ENCODE assay signal across 25 cellular contexts in the genomic region with DNA sequence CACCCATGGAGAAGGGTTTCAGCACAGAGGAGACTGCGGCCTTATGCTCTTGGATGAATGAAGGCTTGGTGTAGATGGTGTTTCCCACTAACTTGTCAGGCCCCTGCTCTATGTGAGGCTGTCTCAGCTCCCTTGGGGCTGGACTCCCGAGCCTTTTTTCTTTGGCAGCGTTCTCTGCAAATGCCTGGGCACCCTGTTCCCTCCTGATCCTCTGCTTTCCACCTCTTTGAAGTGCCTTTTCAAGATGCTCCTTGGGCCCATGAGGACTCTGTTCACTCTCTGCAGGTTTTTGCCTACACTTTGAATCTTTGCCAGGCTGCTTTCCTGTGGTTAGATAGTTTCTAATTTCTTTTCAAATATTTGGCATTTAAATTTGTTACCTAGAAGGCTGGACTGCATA. TPM values are rescaled to one million over a fixed set of nuclear protein-coding genes. Genes with fewer than 3 reads are reported as not detected.
DNase-seq lines count a peak whose midpoint lies in the region; ATAC-seq, FAIRE-seq and TF ChIP-seq lines count a peak whose summit lies in the region.
"Had no signal": no experiment of that assay in that cellular context is flagged by ENCODE, and none has a peak within 500 bp of the region (broad histone marks: within the 10 kb centered on the region; RNA-seq: fewer than 3 reads in every experiment).

No MANE protein-coding gene starts in this region.

- peak overlapping the region; percentile 28 for H3K27ac Mint-ChIP-seq in glutamatergic neuron (ENCODE audit: unreplicated experiment)
- H3K27ac Mint-ChIP-seq in neural crest cell (ENCODE audit: unreplicated experiment): no peak overlapping the region
- peak overlapping the region; percentile 29 for H3K27ac Mint-ChIP-seq in type B pancreatic cell
- no peak overlapping the region for H3K27ac Mint-ChIP-seq in CD8-positive, alpha-beta memory T cell
- H3K27ac Mint-ChIP-seq: CD14-positive monocyte; CD4-positive, CD25-positive, alpha-beta regulatory T cell had no signal

- intact Hi-C loops in HepG2 (cut with micrococcal nuclease; ENCODE audit: unreplicated experiment): loop anchor here (10.0 kb wide), 1 partner anchor 257 kb away; the partner anchor contains the start of gene RAB18
- intact Hi-C loops in right lobe of liver (cut with DNase I): no loop called here
- intact Hi-C loops in PC-9 (cut with micrococcal nuclease; ENCODE audit: unreplicated experiment): no loop called here

- TF ChIP-seq CTCF in HepG2 (CRISPR knock-in tag; IDR thresholded peaks at IDR 0.05) (no peak), right lobe of liver (IDR thresholded peaks at IDR 0.05) (no peak), glutamatergic neuron (IDR thresholded peaks at IDR 0.05; ENCODE audit: partially characterized antibody, unreplicated experiment) (no peak), neural crest cell (conservative IDR thresholded peaks at IDR 0.05) (no peak), type B pancreatic cell (conservative IDR thresholded peaks at IDR 0.05) (no peak), PC-9 (conservative IDR thresholded peaks at IDR 0.05) (no peak)

- peaks cover 6% of the 10 kb centered on the region for H3K9me3 Mint-ChIP-seq in glutamatergic neuron (ENCODE audit: unreplicated experiment)
- no peaks in the 10 kb centered on the region for H3K9me3 Mint-ChIP-seq in neural crest cell
- H3K9me3 Mint-ChIP-seq in type B pancreatic cell: no peaks in the 10 kb centered on the region
- H3K9me3 Mint-ChIP-seq in CD8-positive, alpha-beta memory T cell: peaks cover 0 to 2% (median 0%) of the 10 kb centered on the region in 5 donors

- H3K4me1 Mint-ChIP-seq in glutamatergic neuron (ENCODE audit: low read depth, unreplicated experiment) (peaks cover 8% of the 10 kb centered on the region), neural crest cell (peaks cover 25% of the 10 kb centered on the region), type B pancreatic cell (ENCODE audit: unreplicated experiment) (peaks cover 9% of the 10 kb centered on the region)
- peaks cover 15 to 23% (median 22%) of the 10 kb centered on the region in 3 donors for H3K4me1 Mint-ChIP-seq in CD8-positive, alpha-beta memory T cell

- CTCF ChIA-PET in HepG2 (lab: Yijun Ruan, JAX; ENCODE audit: low intra/inter-chr PET ratio, low total read pairs): no interaction called here
- CTCF ChIA-PET in CD8-positive, alpha-beta memory T cell (lab: Charles Lee): no interaction called here
- CTCF ChIA-PET in PC-9 (lab: Charles Lee): interaction anchor here (0.6 kb wide), 1 partner anchor 91 kb away, joined by 4 read pairs; no protein-coding TSS in a partner anchor

- BruUV-seq in HepG2 (replicated peaks; lab: Mats Ljungman, UMichigan) (no TSS peak), PC-9 (replicated peaks; lab: Mats Ljungman, UMichigan) (no TSS peak)

- H3K4me3 Mint-ChIP-seq in glutamatergic neuron (ENCODE audit: unreplicated experiment): no peak overlapping the region
- peak overlapping the region; percentile 34 for H3K4me3 Mint-ChIP-seq in neural crest cell
- no peak overlapping the region for H3K4me3 Mint-ChIP-seq in type B pancreatic cell
- no peak overlapping the region for H3K4me3 Mint-ChIP-seq in CD8-positive, alpha-beta memory T cell
- H3K4me3 Mint-ChIP-seq: CD14-positive monocyte; CD4-positive, alpha-beta memory T cell had no signal

- in situ Hi-C loops in HepG2 (cut with HindIII; ENCODE audit: extremely low pct_ligation_motif_present, low pct_unique_long_range_greater_than_20kb): no loop called here

- H3K27ac ChIP-seq in HepG2 (ENCODE audit: extremely low read length, insufficient read depth, low read length) (no peak overlapping the region), right lobe of liver (no peak overlapping the region), PC-9 (no peak overlapping the region)
- no peak overlapping the region for H3K27ac ChIP-seq in CD8-positive, alpha-beta memory T cell (ENCODE audit: low read depth, low read length)
- H3K27ac ChIP-seq: BLaER1 had no signal

- TF ChIP-seq POLR2A in HepG2 (IDR thresholded peaks at IDR 0.05; ENCODE audit: insufficient read depth in 1 of 2, low read depth in 2 of 2, low read length in 2 of 2): no peak
- TF ChIP-seq POLR2A in right lobe of liver (IDR thresholded peaks at IDR 0.05): no peak

- H4K20me1 ChIP-seq in HepG2 (ENCODE audit: insufficient read depth, low read length) (no peaks in the 10 kb centered on the region), PC-9 (ENCODE audit: insufficient read depth) (no peaks in the 10 kb centered on the region)
- H4K20me1 ChIP-seq: BLaER1 had no signal

- H3K27me3 Mint-ChIP-seq in glutamatergic neuron (ENCODE audit: unreplicated experiment) (peaks cover 7% of the 10 kb centered on the region), neural crest cell (ENCODE audit: low read depth) (no peaks in the 10 kb centered on the region), type B pancreatic cell (peaks cover 8% of the 10 kb centered on the region)
- H3K27me3 Mint-ChIP-seq in CD8-positive, alpha-beta memory T cell: peaks cover 0 to 4% of the 10 kb centered on the region in 2 donors

- H2AFZ ChIP-seq in HepG2 (ENCODE audit: low read length) (peak overlapping the region; percentile 47), PC-9 (no peak overlapping the region)

- POLR2A ChIA-PET in HepG2 (lab: Yijun Ruan, JAX) (no interaction called here), PC-9 (lab: Charles Lee; ENCODE audit: unreplicated experiment) (no interaction called here)
- POLR2A ChIA-PET in CD8-positive, alpha-beta memory T cell (lab: Charles Lee): no interaction called here

- 66% methylated on average over 3 of the region's 3 CpGs for WGBS in HepG2 (ENCODE audit: low lambda C conversion rate)
- no CpG with 5 or more reads among the region's 3 CpGs for WGBS in right lobe of liver (ENCODE audit: insufficient coverage, low coverage, low lambda C conversion rate, missing lambda C conversion rate)

- H3K9ac ChIP-seq in HepG2 (ENCODE audit: insufficient read depth, low read depth, low read length): 0 out of 2 replicates have a peak overlapping the region, but pooled peaks have one; percentile 23
- H3K9ac ChIP-seq: BLaER1 had no signal

- H3K4me3 ChIP-seq in HepG2 (replicated peaks in 1 of 3; ENCODE audit: insufficient read depth in 1 of 3, low read depth in 2 of 3, low read length in 3 of 3) (no peak overlapping the region), right lobe of liver (no peak overlapping the region), PC-9 (no peak overlapping the region)
- H3K4me3 ChIP-seq in CD8-positive, alpha-beta memory T cell (ENCODE audit: low read length): no peak overlapping the region
- H3K4me3 ChIP-seq: BLaER1 had no signal

- H3F3A ChIP-seq in PC-9 (ENCODE audit: insufficient read depth, low read depth): peaks cover 7% of the 10 kb centered on the region

- TF ChIP-seq RAD21 in HepG2 (CRISPR knock-in tag; IDR thresholded peaks at IDR 0.05): no peak

- H3K27me3 ChIP-seq in HepG2 (ENCODE audit: control insufficient read depth in 1 of 2, insufficient read depth in 2 of 2, low read length in 2 of 2) (no peaks in the 10 kb centered on the region), right lobe of liver (no peaks in the 10 kb centered on the region), PC-9 (ENCODE audit: insufficient read depth, low read depth) (no peaks in the 10 kb centered on the region)
- no peaks in the 10 kb centered on the region for H3K27me3 ChIP-seq in CD8-positive, alpha-beta memory T cell (ENCODE audit: insufficient read depth, low read length, poor library complexity, severe bottlenecking)
- H3K27me3 ChIP-seq: BE2C had no signal

- H3K36me3 Mint-ChIP-seq in glutamatergic neuron (ENCODE audit: unreplicated experiment) (no peaks in the 10 kb centered on the region), neural crest cell (ENCODE audit: low read depth) (no peaks in the 10 kb centered on the region), type B pancreatic cell (no peaks in the 10 kb centered on the region)
- H3K36me3 Mint-ChIP-seq in CD8-positive, alpha-beta memory T cell: peaks cover 0 to 7% (median 0%) of the 10 kb centered on the region in 3 donors
- H3K36me3 Mint-ChIP-seq: CD14-positive monocyte had no signal

- peaks cover 5% of the 10 kb centered on the region for H3K79me2 ChIP-seq in HepG2 (ENCODE audit: insufficient read depth, low read length)
- no peaks in the 10 kb centered on the region; the same call in 1 of the 2 replicates for H3K79me2 ChIP-seq in PC-9 (ENCODE audit: low read depth)

- DNase-seq in HepG2 (ENCODE audit: low spot score) (no peak), right lobe of liver (no peak), glutamatergic neuron (no peak), neural crest cell (ENCODE audit: low read depth, low spot score) (no peak), type B pancreatic cell (ENCODE audit: extremely low spot score, unreplicated experiment) (no peak), PC-9 (no peak)
- DNase-seq in stimulated activated CD4-positive, alpha-beta T cell treated with anti-CD3 and anti-CD28 coated beads, Interleukin-2, amount 100 ng/mL, for 24 hours: no peak
- DNase-seq in CD8-positive, alpha-beta memory T cell: no peak
- DNase-seq: 8988T; ACHN; BE2C; C1 segment of cervical spinal cord; Caco-2; Calu3; CD4-positive, alpha-beta memory T cell; CD4-positive, CD25-positive, alpha-beta regulatory T cell; DMS79 treated with DMSO at 0.1 percent for 48 hours; GF-D8 had no signal

- H3K9me3 ChIP-seq in HepG2 (ENCODE audit: low read length): no peaks in the 10 kb centered on the region
- H3K9me3 ChIP-seq in right lobe of liver: no peaks in the 10 kb centered on the region
- H3K9me3 ChIP-seq in CD8-positive, alpha-beta memory T cell (ENCODE audit: low read length): no peaks in the 10 kb centered on the region
- H3K9me3 ChIP-seq in PC-9 (ENCODE audit: insufficient read depth, low read depth): no peaks in the 10 kb centered on the region
- H3K9me3 ChIP-seq: BE2C, Caco-2 had no signal

- H3K36me3 ChIP-seq in HepG2 (replicated peaks in 1 of 2; ENCODE audit: control insufficient read depth in 1 of 2, insufficient read depth in 2 of 2, low read length in 2 of 2): no peaks in the 10 kb centered on the region
- no peaks in the 10 kb centered on the region for H3K36me3 ChIP-seq in right lobe of liver
- no peaks in the 10 kb centered on the region for H3K36me3 ChIP-seq in CD8-positive, alpha-beta memory T cell (ENCODE audit: insufficient read depth, low read length)
- H3K36me3 ChIP-seq in PC-9 (ENCODE audit: low read depth): no peaks in the 10 kb centered on the region
- H3K36me3 ChIP-seq: BE2C, BLaER1 had no signal

- peak overlapping the region; percentile 63 for H3K4me2 ChIP-seq in HepG2 (ENCODE audit: low read depth, low read length)
- H3K4me2 ChIP-seq in PC-9: no peak overlapping the region
- H3K4me2 ChIP-seq: BLaER1 had no signal

- H3K4me1 ChIP-seq in HepG2 (ENCODE audit: insufficient read depth, low read length): peaks cover 31% of the 10 kb centered on the region
- H3K4me1 ChIP-seq in right lobe of liver: no peaks in the 10 kb centered on the region
- H3K4me1 ChIP-seq in CD8-positive, alpha-beta memory T cell (ENCODE audit: insufficient read depth, low read length): peaks cover 16% of the 10 kb centered on the region
- H3K4me1 ChIP-seq in PC-9 (replicated peaks; ENCODE audit: insufficient read depth): peaks cover 7% of the 10 kb centered on the region; the same call in 1 of the 2 replicates

- TF ChIP-seq EP300 in HepG2 (IDR thresholded peaks at IDR 0.05; ENCODE audit: low read depth in 2 of 2, low read length in 2 of 2): no peak
- TF ChIP-seq EP300 in HepG2 (CRISPR knock-in tag; IDR thresholded peaks at IDR 0.05; ENCODE audit: borderline replicate concordance): no peak

- no peak for FAIRE-seq in HepG2 (lab: Jason Lieb, UNC)
- FAIRE-seq: A204.1, D721Med, G401.6, GM12891, GM19239 had no signal

- peak; percentile 18; the same call in 2 of the 3 replicates for ATAC-seq in HepG2
- no peak for ATAC-seq in right lobe of liver

- H3K9me2 ChIP-seq in PC-9 (ENCODE audit: insufficient read depth): no peaks in the 10 kb centered on the region

RNA-seq across cellular contexts. Expression of gene ACBD5, which starts 6.8 kb away (rescaled TPM):
- 14.8 and 21.4 TPM in 2 replicates for total RNA-seq in HepG2 (2016; rRNA removed; fragmentation: Illumina TruSeq; extraction: Trizol)
- total RNA-seq in HepG2 (2016; cell fraction: cytosol; rRNA removed; fragmentation: Illumina TruSeq; extraction: Trizol; ENCODE audit: low read depth): 1.5 and 1.9 TPM in 2 replicates
- total RNA-seq in HepG2 (2016; cell fraction: insoluble cytoplasmic fraction; rRNA removed; fragmentation: Illumina TruSeq; extraction: Trizol): 14.2 and 19.3 TPM in 2 replicates
- 6.0 and 6.5 TPM in 2 replicates for total RNA-seq in HepG2 (2016; cell fraction: membrane; rRNA removed; fragmentation: Illumina TruSeq; extraction: Trizol)
- 9.3 and 12.6 TPM in 2 replicates for total RNA-seq in HepG2 (2016; cell fraction: nucleus; rRNA removed; fragmentation: Illumina TruSeq; extraction: Trizol)
- polyA plus RNA-seq in HepG2 (2011; rRNA removed): 9.1 and 10.3 TPM in 2 replicates
- polyA plus RNA-seq in HepG2 (2011; cell fraction: cytosol; rRNA removed): 5.0 and 7.1 TPM in 2 replicates
- polyA plus RNA-seq in HepG2 (2011; cell fraction: nucleus; rRNA removed): 4.6 and 5.0 TPM in 2 replicates
- 12.0 and 15.3 TPM in 2 replicates for polyA plus RNA-seq in HepG2 (2012)
- 0.67 and 0.87 TPM in 2 replicates for polyA plus RNA-seq in HepG2 (2016; cell fraction: cytosol; fragmentation: Illumina TruSeq; extraction: Trizol; ENCODE audit: low read depth)
- 12.6 and 14.1 TPM in 2 replicates for polyA plus RNA-seq in HepG2 (2016; cell fraction: insoluble cytoplasmic fraction; fragmentation: Illumina TruSeq; extraction: Trizol; ENCODE audit: low read depth)
- 2.3 and 2.7 TPM in 2 replicates for polyA plus RNA-seq in HepG2 (2016; cell fraction: membrane; fragmentation: Illumina TruSeq; extraction: Trizol; ENCODE audit: low read depth)
- polyA plus RNA-seq in HepG2 (2016; cell fraction: nucleus; fragmentation: Illumina TruSeq; extraction: Trizol; ENCODE audit: insufficient read depth, low read depth): 11.3 and 11.8 TPM in 2 replicates
- polyA minus RNA-seq in HepG2 (2011; rRNA and poly(A)+ RNA removed; ENCODE audit: low replicate concordance): 4.6 and 10.7 TPM in 2 replicates
- polyA minus RNA-seq in HepG2 (2011; cell fraction: cytosol; rRNA and poly(A)+ RNA removed): 8.6 and 10.7 TPM in 2 replicates
- 13.4 and 13.8 TPM in 2 replicates for polyA minus RNA-seq in HepG2 (2011; cell fraction: nucleus; rRNA and poly(A)+ RNA removed)
- 10 to 100 TPM; 23.1 to 45.9 (median 32.0) TPM for total RNA-seq in right lobe of liver
- 27.0 TPM for total RNA-seq in glutamatergic neuron (ENCODE audit: unreplicated experiment)
- total RNA-seq in neural crest cell: 17.4 and 17.9 TPM in 2 replicates
- total RNA-seq in type B pancreatic cell (ENCODE audit: low replicate concordance): 21.1 and 24.3 TPM in 2 replicates
- 10 to 100 TPM; 19.2 to 21.3 TPM for total RNA-seq in CD8-positive, alpha-beta memory T cell
- polyA plus RNA-seq in CD8-positive, alpha-beta memory T cell: 13.2 TPM
- 17.0 and 17.2 TPM in 2 replicates for total RNA-seq in PC-9 (2021)

Comparison
In these comparisons a context has a peak if more than half of its experiments do, and no peak if none do; other contexts are left out.
1. H3K27ac Mint-ChIP-seq: peak in glutamatergic neuron (single experiment) and type B pancreatic cell (single experiment); none in neural crest cell (single experiment) and CD8-positive, alpha-beta memory T cell (0 of 8).